ENCODE assay signal across 8 cellular contexts in genomic region chr15:38474155-38474757, GRCh38. TPM values are rescaled to one million over a fixed set of nuclear protein-coding genes. Genes with fewer than 3 reads are reported as not detected.
A peak's percentile ranks its signal among the peaks of the same experiment; 100 is the strongest.
DNase-seq lines count a peak whose midpoint lies in the region; ATAC-seq and TF ChIP-seq lines count a peak whose summit lies in the region.

No MANE protein-coding gene starts in this region.

- H3K4me3 ChIP-seq in adrenal gland, result no peak overlapping the region
- H3K4me3 ChIP-seq in left ventricle myocardium inferior, result no peak overlapping the region
- no peak overlapping the region for H3K4me3 ChIP-seq in gastrocnemius medialis

- no peak overlapping the region for H3K27ac ChIP-seq in adrenal gland
- no peak overlapping the region for H3K27ac ChIP-seq in left ventricle myocardium inferior (replicated peaks)
- H3K27ac ChIP-seq in gastrocnemius medialis, result no peak overlapping the region

- peak; percentile 85 for ATAC-seq in GM19455 (IDR thresholded peaks at IDR 0.05; ENCODE audit: unreplicated experiment)
- peak; percentile 98 for ATAC-seq in HG03432 (IDR thresholded peaks at IDR 0.05; ENCODE audit: unreplicated experiment)
- ATAC-seq in gastrocnemius medialis, result peak; percentile 39 to 62

- no peaks in the 10 kb centered on the region for H3K9me3 ChIP-seq in adrenal gland (replicated peaks in 1 of 3)
- H3K9me3 ChIP-seq in left ventricle myocardium inferior (replicated peaks), result no peaks in the 10 kb centered on the region
- no peaks in the 10 kb centered on the region for H3K9me3 ChIP-seq in gastrocnemius medialis

- in situ Hi-C loops in gastrocnemius medialis (cut with MboI; ENCODE audit: low sequenced_read_pairs in 4 of 4), result no loop called here

- TF ChIP-seq CTCF in adrenal gland (IDR thresholded peaks at IDR 0.05) (peak; percentile 21 to 90 (median 82)), left ventricle myocardium inferior (IDR thresholded peaks at IDR 0.05; ENCODE audit: borderline replicate concordance) (peak; percentile 72), gastrocnemius medialis (IDR thresholded peaks at IDR 0.05 in 4 of 5, conservative IDR thresholded peaks at IDR 0.05 in 1 of 5) (peak in 4 of 5 experiments; percentile 25 to 27 (median 26))

- H3K4me1 ChIP-seq in adrenal gland (replicated peaks in 1 of 2) (no peaks in the 10 kb centered on the region), left ventricle myocardium inferior (no peaks in the 10 kb centered on the region), gastrocnemius medialis (no peaks in the 10 kb centered on the region)

- no peaks in the 10 kb centered on the region for H3K36me3 ChIP-seq in adrenal gland (replicated peaks in 1 of 2)
- H3K36me3 ChIP-seq in left ventricle myocardium inferior, result peaks cover 55% of the 10 kb centered on the region
- peaks cover 0 to 62% of the 10 kb centered on the region in 2 donors for H3K36me3 ChIP-seq in gastrocnemius medialis

- TF ChIP-seq POLR2A in adrenal gland (IDR thresholded peaks at IDR 0.05), result no peak
- no peak for TF ChIP-seq POLR2A in gastrocnemius medialis (IDR thresholded peaks at IDR 0.05)

- 53 to 61% (median 57%) methylated on average over 4 of the region's 4 CpGs for WGBS in adrenal gland, 4 donors

- DNase-seq in SHP77 (lab: John Stamatoyannopoulos, UW) (peak; percentile 10 to 36), SHP77 treated with DMSO at 0.1 percent for 48 hours (lab: John Stamatoyannopoulos, UW) (no peak), NCI-H748 (lab: John Stamatoyannopoulos, UW; ENCODE audit: unreplicated experiment) (peak; percentile 31), adrenal gland (peak; percentile 16 to 57 (median 36)), left ventricle myocardium inferior (no peak), gastrocnemius medialis (no peak)

- intact Hi-C loops in adrenal gland (cut with DNase I) (loop anchor here in 1 of 2 donors (5.0 kb wide), 1 partner anchor 208 kb away; no protein-coding TSS in a partner anchor), left ventricle myocardium inferior (cut with micrococcal nuclease) (no loop called here), gastrocnemius medialis (cut with DNase I; ENCODE audit: low total_unique reads) (no loop called here)

- H3K27me3 ChIP-seq in adrenal gland, result no peaks in the 10 kb centered on the region
- H3K27me3 ChIP-seq in left ventricle myocardium inferior (ENCODE audit: low read depth), result no peaks in the 10 kb centered on the region
- no peaks in the 10 kb centered on the region for H3K27me3 ChIP-seq in gastrocnemius medialis

RNA-seq across cellular contexts. Expression of gene FAM98B, which starts 20.3 kb away (rescaled TPM):
- total RNA-seq in adrenal gland, result 10 to 100 TPM in 6 of 8 donors, 1 to 10 TPM in 2; 3.0 to 20.6 (median 14.2) TPM
- 10 to 100 TPM in 1 of 3 donors, 1 to 10 TPM in 2; 5.2 to 30.1 (median 6.8) TPM for polyA plus RNA-seq in adrenal gland
- total RNA-seq in left ventricle myocardium inferior, result 28.7 TPM
- 1 to 10 TPM; 3.9 to 8.6 (median 6.1) TPM for total RNA-seq in gastrocnemius medialis

Comparison
In these comparisons a context has a peak if more than half of its experiments do, and no peak if none do; other contexts are left out.
1. DNase-seq: peak in SHP77 (2 of 2), NCI-H748 (single experiment) and adrenal gland (7 of 7); none in SHP77 treated with DMSO at 0.1 percent for 48 hours (single experiment), left ventricle myocardium inferior (single experiment) and gastrocnemius medialis (0 of 2).
2. CTCF ChIP-seq: peak in every context shown above with its lines; median percentile 82 in adrenal gland; 72 in left ventricle myocardium inferior; 26 in gastrocnemius medialis.
3. Peak in every context shown above with its lines, with median percentiles within 50 percentile points of each other: ATAC-seq.